In the genomic region with DNA sequence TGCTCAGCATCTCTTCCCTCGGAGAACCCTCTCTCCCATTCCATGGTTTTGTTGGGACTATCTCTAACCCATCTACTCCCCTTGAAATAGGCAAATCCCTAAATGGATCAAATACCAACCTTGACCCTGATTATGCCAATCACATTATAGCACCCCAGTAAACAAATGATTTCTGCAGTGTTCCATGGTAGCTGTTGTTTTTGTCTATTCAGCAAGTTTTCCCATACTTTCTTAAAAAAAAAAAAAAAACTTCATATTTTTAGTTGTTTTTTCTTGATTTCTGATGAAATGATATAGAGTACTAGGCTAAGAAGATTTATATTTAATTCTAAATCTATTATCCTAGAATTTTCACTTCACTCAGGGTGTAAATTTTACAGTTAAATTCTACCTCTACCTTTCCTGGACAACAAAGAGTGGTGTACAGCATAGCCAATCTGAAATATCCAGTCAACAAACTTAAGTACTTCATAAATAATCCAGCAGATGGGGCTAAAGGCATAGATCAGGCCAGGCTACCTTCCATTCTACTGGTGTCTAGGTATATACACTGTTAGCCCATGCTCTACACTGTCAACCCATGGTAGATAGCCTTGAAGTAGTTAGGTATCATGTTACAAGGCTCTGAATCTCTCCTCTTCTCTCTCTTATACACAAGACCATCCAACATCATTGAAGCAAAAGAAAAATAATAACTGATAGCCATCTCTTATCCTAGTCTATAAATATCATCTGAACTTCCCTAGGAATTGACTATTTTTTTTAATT, we compare ENCODE assay signal across 8 cellular contexts.
DNase-seq lines count a peak whose midpoint lies in the region; ATAC-seq and TF ChIP-seq lines count a peak whose summit lies in the region.

No MANE protein-coding gene starts in this region.

- peak; percentile 96 for ATAC-seq in HG03103 (IDR thresholded peaks at IDR 0.05; ENCODE audit: low read depth, unreplicated experiment)

- no peak for TF ChIP-seq EP300 in neural cell (conservative IDR thresholded peaks at IDR 0.05; ENCODE audit: poor library complexity, severe bottlenecking)

- H3K9me3 ChIP-seq in neural cell (ENCODE audit: low read length) = no peaks in the 10 kb centered on the region

- no peak overlapping the region for H3K4me2 ChIP-seq in neural cell (ENCODE audit: low read length)

- no peaks in the 10 kb centered on the region for H3K36me3 ChIP-seq in neural cell (ENCODE audit: insufficient read depth, low read length)

- no peaks in the 10 kb centered on the region for H3F3A ChIP-seq in neural cell (ENCODE audit: insufficient read depth, low read length, poor library complexity, severe bottlenecking)

- H2AFZ ChIP-seq in neural cell (ENCODE audit: low read depth, low read length) = no peak overlapping the region

- TF ChIP-seq CTCF in neural cell (IDR thresholded peaks at IDR 0.05; ENCODE audit: poor library complexity, severe bottlenecking) = peak; percentile 71

- H3K9ac ChIP-seq in neural cell (ENCODE audit: low read length) = no peak overlapping the region

- DNase-seq in DMS153 (lab: John Stamatoyannopoulos, UW) = peak; percentile 93
- DNase-seq in GM19238 (ENCODE audit: insufficient read length, low spot score) = peak; percentile 23
- peak; percentile 73 to 79 for DNase-seq in NCI-H2081 (lab: John Stamatoyannopoulos, UW)
- peak in 3 of 5 donors; percentile 15 to 61 (median 22) for DNase-seq in T-helper 1 cell
- peak; percentile 52 for DNase-seq in fibroblast of gingiva (ENCODE audit: low read depth)
- DNase-seq in activated T-cell treated with anti-CD3 and anti-CD28 coated beads, Interleukin-2, amount 50 U/mL, for 1 hour = no peak

- H4K20me1 ChIP-seq in neural cell (ENCODE audit: insufficient read depth) = no peaks in the 10 kb centered on the region

- no peaks in the 10 kb centered on the region for H3K9me2 ChIP-seq in neural cell (ENCODE audit: insufficient read depth, low read length)

- H3K27me3 ChIP-seq in neural cell (ENCODE audit: insufficient read depth, low read depth, low read length) = no peaks in the 10 kb centered on the region

- H3K79me2 ChIP-seq in neural cell (replicated peaks; ENCODE audit: insufficient read depth, low read length) = no peaks in the 10 kb centered on the region

- no peak overlapping the region for H3K27ac ChIP-seq in neural cell (ENCODE audit: low read length)

- no peak overlapping the region for H3K4me3 ChIP-seq in neural cell (ENCODE audit: low read length)

- TF ChIP-seq RAD21 in neural cell (conservative IDR thresholded peaks at IDR 0.05) = peak; percentile 79

TF ChIP-seq in neural cell, 6 proteins besides CTCF, POLR2A, EP300 and RAD21:
- no peak for TF ChIP-seq MXI1 (conservative IDR thresholded peaks at IDR 0.05; ENCODE audit: poor library complexity, severe bottlenecking)
- peak; percentile 76 for TF ChIP-seq SMC3 (conservative IDR thresholded peaks at IDR 0.05; ENCODE audit: poor library complexity)
